13 cellular contexts compared by ENCODE assay signal in genomic region chr4:41095973-41096372, GRCh38.
A peak's percentile ranks its signal among the peaks of the same experiment; 100 is the strongest.
DNase-seq lines count a peak whose midpoint lies in the region; ATAC-seq and TF ChIP-seq lines count a peak whose summit lies in the region.
"Had no signal": no experiment of that assay in that cellular context is flagged by ENCODE, and none has a peak within 500 bp of the region (broad histone marks: within the 10 kb centered on the region; RNA-seq: fewer than 3 reads in every experiment).

No MANE protein-coding gene starts in this region.

- WGBS in aorta, 2 donors = 87% methylated on average over 4 of the region's 4 CpGs

- no peaks in the 10 kb centered on the region for H3K36me3 Mint-ChIP-seq in type B pancreatic cell

- H3K4me1 ChIP-seq in aorta (ENCODE audit: control insufficient read depth in 1 of 2, insufficient read depth in 2 of 2, low read length in 2 of 2) = peaks cover 0 to 3% of the 10 kb centered on the region in 2 donors

- H3K4me3 Mint-ChIP-seq in type B pancreatic cell = no peak overlapping the region

- no peaks in the 10 kb centered on the region for H3K9me3 Mint-ChIP-seq in type B pancreatic cell

- no peak for TF ChIP-seq CTCF in fibroblast of mammary gland (conservative IDR thresholded peaks at IDR 0.05; ENCODE audit: control insufficient read depth, insufficient read depth, low read depth, low read length)
- TF ChIP-seq CTCF in type B pancreatic cell (conservative IDR thresholded peaks at IDR 0.05) = no peak

- peaks cover 16% of the 10 kb centered on the region for H3K4me1 Mint-ChIP-seq in type B pancreatic cell (ENCODE audit: unreplicated experiment)

- no peaks in the 10 kb centered on the region for H3K36me3 ChIP-seq in aorta (ENCODE audit: control insufficient read depth in 1 of 2, insufficient read depth in 2 of 2, low read length in 1 of 2)
- H3K36me3 ChIP-seq: heart right ventricle, left ventricle myocardium inferior had no signal

- H3K27me3 ChIP-seq in aorta (ENCODE audit: control insufficient read depth in 1 of 2, insufficient read depth in 2 of 2, low read length in 1 of 2) = no peaks in the 10 kb centered on the region
- H3K27me3 ChIP-seq: body of pancreas, heart right ventricle had no signal

- H3K9me3 ChIP-seq in aorta (ENCODE audit: control insufficient read depth, low read length) = no peaks in the 10 kb centered on the region
- H3K9me3 ChIP-seq: body of pancreas, heart right ventricle, left ventricle myocardium inferior had no signal

- no peaks in the 10 kb centered on the region for H3K27me3 Mint-ChIP-seq in type B pancreatic cell

- no peak overlapping the region for H3K4me3 ChIP-seq in fibroblast of mammary gland (ENCODE audit: control insufficient read depth, low read depth, low read length)
- H3K4me3 ChIP-seq in aorta (ENCODE audit: low read length in 2 of 2) = no peak overlapping the region
- H3K4me3 ChIP-seq: body of pancreas, heart right ventricle, left ventricle myocardium inferior had no signal

- ATAC-seq in GM21723 (IDR thresholded peaks at IDR 0.05; ENCODE audit: unreplicated experiment) (peak; percentile 55), HG03521 (IDR thresholded peaks at IDR 0.05; ENCODE audit: unreplicated experiment) (no peak), HG03196 (IDR thresholded peaks at IDR 0.05; ENCODE audit: unreplicated experiment) (no peak), aorta (ENCODE audit: low FRiP score) (no peak)
- ATAC-seq: body of pancreas had no signal

- DNase-seq in NCI-H69 (lab: John Stamatoyannopoulos, UW) = peak; percentile 2
- DNase-seq in fibroblast of mammary gland (ENCODE audit: low read depth) = peak; percentile 47
- DNase-seq in type B pancreatic cell (ENCODE audit: extremely low spot score, unreplicated experiment) = no peak
- DNase-seq in aorta = no peak
- DNase-seq: activated T-cell treated with anti-CD3 and anti-CD28 coated beads, Interleukin-2, amount 50 U/mL, for 48 hours; body of pancreas; GOT3; heart right ventricle; left ventricle myocardium inferior; NCI-H1694 had no signal

- intact Hi-C loops in aorta (cut with DNase I) = no loop called here

- no peak overlapping the region for H3K27ac ChIP-seq in aorta (ENCODE audit: low read depth in 1 of 2, low read length in 2 of 2)
- H3K27ac ChIP-seq: body of pancreas, heart right ventricle had no signal

- H3K27ac Mint-ChIP-seq in type B pancreatic cell = peak overlapping the region; percentile 35

Comparison
In these comparisons a context has a peak if more than half of its experiments do, and no peak if none do; other contexts are left out.
1. DNase-seq: peak in NCI-H69 (single experiment) and fibroblast of mammary gland (single experiment); none in type B pancreatic cell (single experiment) and aorta (0 of 2).